ENCODE assay signal across 8 cellular contexts in genomic region chr6:41470341-41471063, GRCh38.
DNase-seq lines count a peak whose midpoint lies in the region; ATAC-seq and TF ChIP-seq lines count a peak whose summit lies in the region.

No MANE protein-coding gene starts in this region.

- no peak overlapping the region for H3K27ac Mint-ChIP-seq in chondrocyte (ENCODE audit: unreplicated experiment)

- no peak for TF ChIP-seq RAD21 in Ishikawa (IDR thresholded peaks at IDR 0.05; ENCODE audit: low read depth)

- H3K4me3 ChIP-seq in AG04449 (ENCODE audit: low read depth, low read length) = peak overlapping the region; percentile 18
- peak overlapping the region; percentile 13 to 55 for H3K4me3 ChIP-seq in duodenal mucosa (ENCODE audit: low read depth in 1 of 2, low read length in 2 of 2)
- no peak overlapping the region for H3K4me3 ChIP-seq in mucosa of stomach (ENCODE audit: low read length)

- H3K27ac ChIP-seq in duodenal mucosa (ENCODE audit: low read depth, low read length) = no peak overlapping the region

- H3K9me3 ChIP-seq in duodenal mucosa (ENCODE audit: control insufficient read depth in 1 of 2, low read length in 2 of 2) = no peaks in the 10 kb centered on the region
- no peaks in the 10 kb centered on the region for H3K9me3 ChIP-seq in mucosa of stomach (ENCODE audit: control insufficient read depth, low read length)

- peaks cover 12% of the 10 kb centered on the region for H3K27me3 Mint-ChIP-seq in chondrocyte (ENCODE audit: low read depth)

- H3K36me3 ChIP-seq in duodenal mucosa (ENCODE audit: control insufficient read depth in 1 of 2, insufficient read depth in 2 of 2, low read length in 2 of 2) (no peaks in the 10 kb centered on the region), mucosa of stomach (ENCODE audit: control insufficient read depth, insufficient read depth, low read length) (no peaks in the 10 kb centered on the region)

- peaks cover 8% of the 10 kb centered on the region for H3K4me1 Mint-ChIP-seq in chondrocyte (ENCODE audit: low read depth)

- H3K9ac ChIP-seq in duodenal mucosa (ENCODE audit: low read depth in 1 of 2, low read length in 2 of 2) (no peak overlapping the region), mucosa of stomach (ENCODE audit: low read length) (peak overlapping the region; percentile 52)

- no peaks in the 10 kb centered on the region for H3K4me1 ChIP-seq in duodenal mucosa (ENCODE audit: control insufficient read depth in 1 of 2, insufficient read depth in 2 of 2, low read length in 2 of 2)
- peaks cover 18% of the 10 kb centered on the region for H3K4me1 ChIP-seq in mucosa of stomach (ENCODE audit: control insufficient read depth, insufficient read depth, low read length)

- CTCF ChIA-PET in AG04449 (lab: Yijun Ruan, JAX) = interaction anchor here (0.8 to 2.1 kb wide), 5 partner anchors 9 to 122 kb away, joined by 3 to 7 read pairs (median 5); no protein-coding TSS in a partner anchor

- DNase-seq in AG04449 (ENCODE audit: low read depth, low spot score) (no peak), A172 (ENCODE audit: low spot score) (no peak), chondrocyte (ENCODE audit: low spot score) (no peak), T-helper 9 cell (no peak)

- H3K27me3 ChIP-seq in duodenal mucosa (ENCODE audit: control insufficient read depth in 1 of 2, insufficient read depth in 2 of 2, low read length in 2 of 2) = peaks cover 11 to 33% of the 10 kb centered on the region in 2 donors
- H3K27me3 ChIP-seq in mucosa of stomach (ENCODE audit: control insufficient read depth, insufficient read depth, low read length) = peaks cover 12% of the 10 kb centered on the region

- POLR2A ChIA-PET in AG04449 (lab: Yijun Ruan, JAX) = interaction anchor here (0.8 kb wide), 1 partner anchor 61 kb away, joined by 3 read pairs; no protein-coding TSS in a partner anchor

- no peaks in the 10 kb centered on the region for H3K36me3 Mint-ChIP-seq in chondrocyte (ENCODE audit: low read depth)

- no peak overlapping the region for H3K4me3 Mint-ChIP-seq in chondrocyte (ENCODE audit: unreplicated experiment)

- TF ChIP-seq CTCF in AG04449 (IDR thresholded peaks at IDR 0.05; ENCODE audit: insufficient read depth, low read length, missing control alignments) = no peak
- TF ChIP-seq CTCF in chondrocyte (IDR thresholded peaks at IDR 0.05) = no peak

- no peak for ATAC-seq in GM21447 (IDR thresholded peaks at IDR 0.05; ENCODE audit: unreplicated experiment)

- no peaks in the 10 kb centered on the region for H3K9me3 Mint-ChIP-seq in chondrocyte (ENCODE audit: low read depth)

- no peak for TF ChIP-seq EP300 in Ishikawa (IDR thresholded peaks at IDR 0.05; ENCODE audit: borderline replicate concordance)

TF ChIP-seq in Ishikawa, 13 proteins besides CTCF, POLR2A, EP300 and RAD21:
- TF ChIP-seq YY1 (IDR thresholded peaks at IDR 0.05; ENCODE audit: low read depth) = no peak
- no peak for TF ChIP-seq USF1 (IDR thresholded peaks at IDR 0.05)
- TF ChIP-seq TCF12 (IDR thresholded peaks at IDR 0.05; ENCODE audit: low read depth) = peak; percentile 56; the same call in 1 of the 2 replicates
- TF ChIP-seq NFIC (IDR thresholded peaks at IDR 0.05) = peak; percentile 47; the same call in 1 of the 2 replicates
- TF ChIP-seq EGR1 (IDR thresholded peaks at IDR 0.05) = no peak
- TF ChIP-seq FOXM1 (IDR thresholded peaks at IDR 0.05; ENCODE audit: borderline replicate concordance, low read depth) = no peak
- TF ChIP-seq TAF1 (IDR thresholded peaks at IDR 0.05; ENCODE audit: low read depth) = no peak
- peak; percentile 69; the same call in 1 of the 2 replicates for TF ChIP-seq ZBTB7A (IDR thresholded peaks at IDR 0.05; ENCODE audit: low read depth)
- TF ChIP-seq CEBPB (IDR thresholded peaks at IDR 0.05) = no peak
- TF ChIP-seq REST (IDR thresholded peaks at IDR 0.05; ENCODE audit: low read depth) = no peak
- TF ChIP-seq CREB1 (IDR thresholded peaks at IDR 0.05; ENCODE audit: low read depth) = no peak
- TF ChIP-seq TEAD4 (IDR thresholded peaks at IDR 0.05) = no peak
- no peak for TF ChIP-seq MAX (IDR thresholded peaks at IDR 0.05)
TF ChIP-seq in Ishikawa: peak in this region for 3.
